ENCODE assay signal across 21 cellular contexts in genomic region chr2:32739679-32740078, GRCh38.
"Had no signal": no experiment of that assay in that cellular context is flagged by ENCODE, and none has a peak within 500 bp of the region (broad histone marks: within the 10 kb centered on the region; RNA-seq: fewer than 3 reads in every experiment).

No MANE protein-coding gene starts in this region.

- H3K27me3 ChIP-seq: esophagus muscularis mucosa, gastroesophageal sphincter, neutrophil, sigmoid colon, stomach, transverse colon had no signal

- H3K36me3 ChIP-seq: neutrophil, thoracic aorta had no signal

- ATAC-seq: effector memory CD8-positive, alpha-beta T cell; gastroesophageal sphincter; left ventricle myocardium superior; naive thymus-derived CD8-positive, alpha-beta T cell; psoas muscle had no signal

- H3K4me3 ChIP-seq: esophagus muscularis mucosa, gastroesophageal sphincter, lung, psoas muscle, sigmoid colon, stomach, thoracic aorta, transverse colon had no signal

- H3K4me1 ChIP-seq: gastroesophageal sphincter, sigmoid colon, stomach, transverse colon had no signal

- DNase-seq: effector memory CD8-positive, alpha-beta T cell; foreskin fibroblast; glutamatergic neuron; immature natural killer cell; left ventricle myocardium superior; mesendoderm; naive thymus-derived CD8-positive, alpha-beta T cell; psoas muscle; retina; sigmoid colon; small intestine; stimulated activated CD4-positive, alpha-beta T cell treated with anti-CD3 and anti-CD28 coated beads, Interleukin-12 subunit alpha, Interleukin-12 subunit beta, amount 100 ng/mL, for 4 hours; stimulated activated naive CD4-positive, alpha-beta T cell; stomach; substantia nigra; transverse colon had no signal

- H3K9me3 ChIP-seq: esophagus muscularis mucosa, gastroesophageal sphincter, neutrophil, psoas muscle, sigmoid colon, stomach, thoracic aorta, transverse colon had no signal

- H3K27ac ChIP-seq: esophagus muscularis mucosa, gastroesophageal sphincter, neutrophil, psoas muscle, sigmoid colon, stomach, thoracic aorta, transverse colon had no signal
